29 cellular contexts compared by ENCODE assay signal in genomic region chr18:53947092-53947640, GRCh38.
DNase-seq lines count a peak whose midpoint lies in the region; ATAC-seq and TF ChIP-seq lines count a peak whose summit lies in the region.
"Had no signal": no experiment of that assay in that cellular context is flagged by ENCODE, and none has a peak within 500 bp of the region (broad histone marks: within the 10 kb centered on the region; RNA-seq: fewer than 3 reads in every experiment).

No MANE protein-coding gene starts in this region.

- H2BK120ac ChIP-seq in trophoblast cell (ENCODE audit: insufficient read depth, low read length, poor library complexity), result no peak overlapping the region

- H3K18ac ChIP-seq in trophoblast cell (ENCODE audit: low read length), result no peak overlapping the region

- no peak for ATAC-seq in HG03039 (IDR thresholded peaks at IDR 0.05; ENCODE audit: unreplicated experiment)
- no peak for ATAC-seq in activated CD4-positive, alpha-beta T cell treated with anti-CD3 and anti-CD28 coated beads for 36 hours
- ATAC-seq: stimulated activated naive B cell treated with anti-CD40 and anti-IgM and Interleukin-4, amounts not matched to agents 10 μg/mL and 1 μg/mL and 100 μg/mL, for 72 hours had no signal

- H3K4me1 Mint-ChIP-seq in activated CD4-positive, alpha-beta T cell treated with anti-CD3 and anti-CD28 coated beads for 36 hours, result no peaks in the 10 kb centered on the region
- H3K4me1 Mint-ChIP-seq: IgD-negative memory B cell; memory B cell; stimulated activated naive B cell treated with anti-CD40 and anti-IgM and Interleukin-4, amounts not matched to agents 10 μg/mL and 1 μg/mL and 100 μg/mL, for 72 hours had no signal

- no peak overlapping the region for H3K27ac ChIP-seq in trophoblast cell (ENCODE audit: low read depth, low read length)
- H3K27ac ChIP-seq: breast epithelium, neutrophil, sigmoid colon, testis had no signal

- POLR2A ChIA-PET in activated CD4-positive, alpha-beta T cell treated with anti-CD3 and anti-CD28 coated beads for 36 hours (lab: Charles Lee), result no interaction called here

- no peak overlapping the region for H2AFZ ChIP-seq in trophoblast cell (ENCODE audit: insufficient read depth, low read length, poor library complexity)

- no peaks in the 10 kb centered on the region for H3K79me1 ChIP-seq in trophoblast cell (ENCODE audit: low read length)

- CTCF ChIA-PET in activated CD4-positive, alpha-beta T cell treated with anti-CD3 and anti-CD28 coated beads for 36 hours (lab: Charles Lee), result interaction anchor here (0.6 kb wide), 1 partner anchor 45 kb away, joined by 3 read pairs; no protein-coding TSS in a partner anchor

- H3K4me3 ChIP-seq in LNCaP clone FGC (ENCODE audit: low read depth, low read length), result no peak overlapping the region
- no peak overlapping the region for H3K4me3 ChIP-seq in epithelial cell of esophagus (ENCODE audit: low read length)
- H3K4me3 ChIP-seq in trophoblast cell (ENCODE audit: low read depth, low read length), result no peak overlapping the region
- H3K4me3 ChIP-seq: breast epithelium, sigmoid colon, testis had no signal

- no peaks in the 10 kb centered on the region for H3K27me3 ChIP-seq in trophoblast cell (ENCODE audit: insufficient read depth, low read length)
- H3K27me3 ChIP-seq: breast epithelium, neutrophil, sigmoid colon, testis had no signal

- H3K4ac ChIP-seq in trophoblast cell (ENCODE audit: low read depth, low read length), result no peak overlapping the region

- no peaks in the 10 kb centered on the region for H3K36me3 ChIP-seq in trophoblast cell (ENCODE audit: control insufficient read depth in 1 of 2, insufficient read depth in 2 of 2, low read length in 2 of 2)
- H3K36me3 ChIP-seq: breast epithelium, neutrophil, sigmoid colon had no signal

- H2AK5ac ChIP-seq in trophoblast cell (ENCODE audit: low read length), result no peak overlapping the region

- H4K8ac ChIP-seq in trophoblast cell (ENCODE audit: low read depth, low read length), result no peak overlapping the region

- H3K4me1 ChIP-seq in trophoblast cell (ENCODE audit: control insufficient read depth in 1 of 2, insufficient read depth in 2 of 2, low read length in 2 of 2), result peaks cover 2 to 4% of the 10 kb centered on the region in 2 experiments
- H3K4me1 ChIP-seq: breast epithelium, sigmoid colon, testis had no signal

- no peak overlapping the region for H3K14ac ChIP-seq in trophoblast cell (ENCODE audit: low read length)

- intact Hi-C loops in activated CD4-positive, alpha-beta T cell treated with anti-CD3 and anti-CD28 coated beads for 36 hours (cut with DNase I, micrococcal nuclease), result no loop called here

- no peak overlapping the region for H3K27ac Mint-ChIP-seq in activated CD4-positive, alpha-beta T cell treated with anti-CD3 and anti-CD28 coated beads for 36 hours
- H3K27ac Mint-ChIP-seq: activated naive CD4-positive, alpha-beta T cell treated with anti-CD3 and anti-CD28 coated beads for 36 hours; activated T-helper 1 cell treated with anti-CD3 and anti-CD28 coated beads, Interleukin-12 subunit alpha, Interleukin-12 subunit beta, Interleukin-2, Interleukin-4 antibody, amounts not matched to agents 30 ng/mL and 10 ng/mL and 1 ng/mL, durations not matched to agents 14 hours and 24 hours and 36 hours; CD4-positive, alpha-beta T cell; IgD-negative memory B cell; memory B cell; stimulated activated naive B cell treated with anti-CD40 and anti-IgM and Interleukin-4, amounts not matched to agents 10 μg/mL and 1 μg/mL and 100 μg/mL, for 72 hours had no signal

- H4K12ac ChIP-seq in trophoblast cell (ENCODE audit: low read depth, low read length), result no peak overlapping the region

- H2BK5ac ChIP-seq in trophoblast cell (ENCODE audit: low read depth, low read length, poor library complexity), result no peak overlapping the region

- H3K9me3 Mint-ChIP-seq in activated CD4-positive, alpha-beta T cell treated with anti-CD3 and anti-CD28 coated beads for 36 hours (ENCODE audit: low read depth), result peaks cover 8% of the 10 kb centered on the region
- H3K9me3 Mint-ChIP-seq: memory B cell had no signal

- no peak overlapping the region for H2BK12ac ChIP-seq in trophoblast cell (ENCODE audit: low read length)

- no peak overlapping the region for H4K91ac ChIP-seq in trophoblast cell (ENCODE audit: low read depth, low read length)

- DNase-seq in NCI-H1417 (lab: John Stamatoyannopoulos, UW) (peak; percentile 2 to 84 (median 74)), NCI-H1417 treated with DMSO at 0.1 percent for 48 hours (lab: John Stamatoyannopoulos, UW) (no peak), LNCaP clone FGC (ENCODE audit: low read depth) (peak; percentile 6), epithelial cell of esophagus (ENCODE audit: low read depth) (peak; percentile 31), trophoblast cell (peak; percentile 50 to 78), superior temporal gyrus (ENCODE audit: extremely low spot score) (no peak)
- no peak for DNase-seq in activated CD4-positive, alpha-beta T cell treated with anti-CD3 and anti-CD28 coated beads for 36 hours
- DNase-seq: 8988T; activated CD4-positive, alpha-beta T cell treated with anti-CD3 and anti-CD28 coated beads, Interleukin-2, amount 50 U/mL, for 48 hours; activated CD4-positive, CD25-positive, alpha-beta regulatory T cell; activated CD8-positive, alpha-beta memory T cell treated with anti-CD3 and anti-CD28 coated beads, Interleukin-2, amount 50 U/mL, for 4 hours; activated naive CD4-positive, alpha-beta T cell treated with anti-CD3 and anti-CD28 coated beads for 36 hours; AML-193; CD4-positive, alpha-beta T cell; erythroblast; head of caudate nucleus; kidney; NCI-H1105; NCI-H2081; NCI-H446 treated with DMSO at 0.1 percent for 48 hours; sigmoid colon; stimulated activated naive B cell treated with anti-CD40 and anti-IgM and Interleukin-4, amounts not matched to agents 10 μg/mL and 1 μg/mL and 100 μg/mL, for 72 hours; testis had no signal

- no peaks in the 10 kb centered on the region for H3K36me3 Mint-ChIP-seq in activated CD4-positive, alpha-beta T cell treated with anti-CD3 and anti-CD28 coated beads for 36 hours (ENCODE audit: low read depth)
- H3K36me3 Mint-ChIP-seq: memory B cell; stimulated activated naive B cell treated with anti-CD40 and anti-IgM and Interleukin-4, amounts not matched to agents 10 μg/mL and 1 μg/mL and 100 μg/mL, for 72 hours had no signal

- H3K23ac ChIP-seq in trophoblast cell (ENCODE audit: low read length), result no peak overlapping the region

- H3K4me2 ChIP-seq in trophoblast cell (ENCODE audit: low read length), result no peak overlapping the region

- H3K4me3 Mint-ChIP-seq in activated CD4-positive, alpha-beta T cell treated with anti-CD3 and anti-CD28 coated beads for 36 hours, result no peak overlapping the region
- H3K4me3 Mint-ChIP-seq: activated naive CD4-positive, alpha-beta T cell treated with anti-CD3 and anti-CD28 coated beads for 36 hours; activated T-helper 1 cell treated with anti-CD3 and anti-CD28 coated beads, Interleukin-12 subunit alpha, Interleukin-12 subunit beta, Interleukin-2, Interleukin-4 antibody, amounts not matched to agents 30 ng/mL and 10 ng/mL and 1 ng/mL, durations not matched to agents 14 hours and 24 hours and 36 hours; CD4-positive, alpha-beta T cell; IgD-negative memory B cell; memory B cell; stimulated activated naive B cell treated with anti-CD40 and anti-IgM and Interleukin-4, amounts not matched to agents 10 μg/mL and 1 μg/mL and 100 μg/mL, for 72 hours had no signal

- H3K79me2 ChIP-seq in trophoblast cell (ENCODE audit: control insufficient read depth, insufficient read depth, low read length, poor library complexity), result no peaks in the 10 kb centered on the region

- H3K9ac ChIP-seq in trophoblast cell (ENCODE audit: low read length), result no peak overlapping the region

- peaks cover 2% of the 10 kb centered on the region for H3K27me3 Mint-ChIP-seq in activated CD4-positive, alpha-beta T cell treated with anti-CD3 and anti-CD28 coated beads for 36 hours
- H3K27me3 Mint-ChIP-seq: IgD-negative memory B cell; stimulated activated naive B cell treated with anti-CD40 and anti-IgM and Interleukin-4, amounts not matched to agents 10 μg/mL and 1 μg/mL and 100 μg/mL, for 72 hours had no signal

- TF ChIP-seq CTCF in LNCaP clone FGC (IDR thresholded peaks at IDR 0.05; ENCODE audit: control insufficient read depth, extremely low read depth, insufficient read depth), result no peak
- no peak for TF ChIP-seq CTCF in epithelial cell of esophagus (IDR thresholded peaks at IDR 0.05; ENCODE audit: insufficient read depth, low read depth, low read length, missing control alignments)

- no CpG with 5 or more reads among the region's 5 CpGs for WGBS in trophoblast cell (ENCODE audit: extremely low coverage, insufficient coverage, insufficient read length)

- H3K9me3 ChIP-seq in trophoblast cell (ENCODE audit: insufficient read depth, low read depth, low read length), result peaks cover 15% of the 10 kb centered on the region
- H3K9me3 ChIP-seq: neutrophil, testis had no signal

Comparison
In these comparisons a context has a peak if more than half of its experiments do, and no peak if none do; other contexts are left out.
1. DNase-seq: peak in NCI-H1417 (3 of 3), LNCaP clone FGC (single experiment), epithelial cell of esophagus (single experiment) and trophoblast cell (2 of 2); none in NCI-H1417 treated with DMSO at 0.1 percent for 48 hours (single experiment), superior temporal gyrus (single experiment) and activated CD4-positive, alpha-beta T cell treated with anti-CD3 and anti-CD28 coated beads for 36 hours (single experiment).